18 cellular contexts compared by ENCODE assay signal in genomic region chr2:64344999-64345576, GRCh38.
"Had no signal": no experiment of that assay in that cellular context is flagged by ENCODE, and none has a peak within 500 bp of the region (broad histone marks: within the 10 kb centered on the region; RNA-seq: fewer than 3 reads in every experiment).

No MANE protein-coding gene starts in this region.

- H3K27ac Mint-ChIP-seq: activated CD4-positive, alpha-beta memory T cell treated with anti-CD3 and anti-CD28 coated beads for 36 hours; activated naive CD4-positive, alpha-beta T cell treated with anti-CD3 and anti-CD28 coated beads, Interleukin-2, amount 10 ng/mL, durations not matched to agents 7 days and 5 days; activated naive CD8-positive, alpha-beta T cell treated with anti-CD3 and anti-CD28 coated beads, Interleukin-2, amount 50 U/mL, for 24 hours; type B pancreatic cell had no signal

- H3K4me3 ChIP-seq: prostate gland, testis, vagina had no signal

- H3K4me1 ChIP-seq: prostate gland, vagina had no signal

- H3K9me3 ChIP-seq: prostate gland, testis, vagina had no signal

- H3K36me3 Mint-ChIP-seq: activated CD4-positive, alpha-beta memory T cell treated with anti-CD3 and anti-CD28 coated beads for 36 hours; activated naive CD4-positive, alpha-beta T cell treated with anti-CD3 and anti-CD28 coated beads, Interleukin-2, amount 10 ng/mL, durations not matched to agents 7 days and 5 days; type B pancreatic cell had no signal

- H3K9me3 Mint-ChIP-seq: activated CD4-positive, alpha-beta memory T cell treated with anti-CD3 and anti-CD28 coated beads for 36 hours; activated naive CD4-positive, alpha-beta T cell treated with anti-CD3 and anti-CD28 coated beads, Interleukin-2, amount 10 ng/mL, durations not matched to agents 7 days and 5 days; activated naive CD8-positive, alpha-beta T cell treated with anti-CD3 and anti-CD28 coated beads, Interleukin-2, amount 50 U/mL, for 24 hours; type B pancreatic cell had no signal

- H3K4me3 Mint-ChIP-seq: activated CD4-positive, alpha-beta memory T cell treated with anti-CD3 and anti-CD28 coated beads for 36 hours; activated naive CD4-positive, alpha-beta T cell treated with anti-CD3 and anti-CD28 coated beads, Interleukin-2, amount 10 ng/mL, durations not matched to agents 7 days and 5 days; activated naive CD8-positive, alpha-beta T cell treated with anti-CD3 and anti-CD28 coated beads, Interleukin-2, amount 50 U/mL, for 24 hours; type B pancreatic cell had no signal

- H3K27me3 ChIP-seq: testis, vagina had no signal

- H3K27me3 Mint-ChIP-seq: activated naive CD8-positive, alpha-beta T cell treated with anti-CD3 and anti-CD28 coated beads, Interleukin-2, amount 50 U/mL, for 24 hours; type B pancreatic cell had no signal

- H3K4me1 Mint-ChIP-seq: activated naive CD4-positive, alpha-beta T cell treated with anti-CD3 and anti-CD28 coated beads, Interleukin-2, amount 10 ng/mL, durations not matched to agents 7 days and 5 days; activated naive CD8-positive, alpha-beta T cell treated with anti-CD3 and anti-CD28 coated beads, Interleukin-2, amount 50 U/mL, for 24 hours had no signal

- ATAC-seq: activated naive CD8-positive, alpha-beta T cell treated with anti-CD3 and anti-CD28 coated beads, Interleukin-2, amount 50 U/mL, for 24 hours; esophagus mucosa had no signal

- H3K36me3 ChIP-seq: prostate gland, vagina had no signal

- DNase-seq: activated CD4-positive, alpha-beta memory T cell treated with anti-CD3 and anti-CD28 coated beads for 36 hours; activated CD4-positive, alpha-beta T cell treated with anti-CD3 and anti-CD28 coated beads for 4 hours; activated CD4-positive, CD25-positive, alpha-beta regulatory T cell; activated effector memory CD4-positive, alpha-beta T cell treated with anti-CD3 and anti-CD28 coated beads, Interleukin-2, amount 50 U/mL, for 16 hours; activated naive CD4-positive, alpha-beta T cell treated with anti-CD3 and anti-CD28 coated beads, Interleukin-2, amount 10 ng/mL, durations not matched to agents 7 days and 5 days; activated naive CD8-positive, alpha-beta T cell treated with anti-CD3 and anti-CD28 coated beads, Interleukin-2, amount 50 U/mL, for 24 hours; effector CD8-positive, alpha-beta T cell; foreskin melanocyte; glutamatergic neuron; hippocampal formation; stimulated activated CD4-positive, alpha-beta T cell treated with anti-CD3 and anti-CD28 coated beads, Interleukin-4, amount 100 ng/mL, for 1 hour; stimulated activated naive CD4-positive, alpha-beta T cell; T-helper 9 cell; testis had no signal

- H3K27ac ChIP-seq: prostate gland, testis, vagina had no signal
